1 cellular context compared by ENCODE assay signal in genomic region chr19:7292950-7293794, GRCh38.
TF ChIP-seq lines count a peak whose summit lies in the region.

No MANE protein-coding gene starts in this region.

TF ChIP-seq in HepG2, 621 proteins besides CTCF, POLR2A, EP300 and RAD21 (continued from another document and continues in another):
- TF ChIP-seq, protein P1, sequence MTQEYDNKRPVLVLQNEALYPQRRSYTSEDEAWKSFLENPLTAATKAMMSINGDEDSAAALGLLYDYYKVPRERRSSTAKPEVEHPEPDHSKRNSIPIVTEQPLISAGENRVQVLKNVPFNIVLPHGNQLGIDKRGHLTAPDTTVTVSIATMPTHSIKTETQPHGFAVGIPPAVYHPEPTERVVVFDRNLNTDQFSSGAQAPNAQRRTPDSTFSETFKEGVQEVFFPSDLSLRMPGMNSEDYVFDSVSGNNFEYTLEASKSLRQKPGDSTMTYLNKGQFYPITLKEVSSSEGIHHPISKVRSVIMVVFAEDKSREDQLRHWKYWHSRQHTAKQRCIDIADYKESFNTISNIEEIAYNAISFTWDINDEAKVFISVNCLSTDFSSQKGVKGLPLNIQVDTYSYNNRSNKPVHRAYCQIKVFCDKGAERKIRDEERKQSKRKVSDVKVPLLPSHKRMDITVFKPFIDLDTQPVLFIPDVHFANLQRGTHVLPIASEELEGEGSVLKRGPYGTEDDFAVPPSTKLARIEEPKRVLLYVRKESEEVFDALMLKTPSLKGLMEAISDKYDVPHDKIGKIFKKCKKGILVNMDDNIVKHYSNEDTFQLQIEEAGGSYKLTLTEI (CRISPR knock-in tag; conservative IDR thresholded peaks at IDR 0.05), result no peak
- TF ChIP-seq ZNF281 (CRISPR knock-in tag; IDR thresholded peaks at IDR 0.05; ENCODE audit: borderline replicate concordance) (peak; percentile 28; the same call in 1 of the 2 replicates), ZNF562 (CRISPR knock-in tag; IDR thresholded peaks at IDR 0.05; ENCODE audit: borderline replicate concordance) (no peak), ZBTB8A (CRISPR knock-in tag; IDR thresholded peaks at IDR 0.05; ENCODE audit: borderline replicate concordance, low read depth) (peak; percentile 96), SYNCRIP (IDR thresholded peaks at IDR 0.05; ENCODE audit: insufficient read depth, low read depth, low read length) (no peak), GLMP (CRISPR knock-in tag; IDR thresholded peaks at IDR 0.05; ENCODE audit: borderline replicate concordance) (no peak), ELK4 (CRISPR knock-in tag; IDR thresholded peaks at IDR 0.05; ENCODE audit: borderline replicate concordance) (no peak), KMT2A (CRISPR knock-in tag; IDR thresholded peaks at IDR 0.05) (0 out of 2 replicates have a peak, but pooled peaks have one; percentile 24), ZNF3 (CRISPR knock-in tag; IDR thresholded peaks at IDR 0.05) (no peak), ZNF501 (CRISPR knock-in tag; IDR thresholded peaks at IDR 0.05) (no peak), GABPB1 (CRISPR knock-in tag; IDR thresholded peaks at IDR 0.05) (peak; percentile 58; the same call in 1 of the 2 replicates), ZNF710 (CRISPR knock-in tag; IDR thresholded peaks at IDR 0.05; ENCODE audit: borderline replicate concordance) (no peak), NPAS2 (CRISPR knock-in tag; IDR thresholded peaks at IDR 0.05; ENCODE audit: borderline replicate concordance) (no peak), STAG1 (CRISPR knock-in tag; IDR thresholded peaks at IDR 0.05) (no peak), PCBP2 (optimal IDR thresholded peaks at IDR 0.05; ENCODE audit: low read depth, low read length, poor library complexity, severe bottlenecking) (no peak), THAP8 (CRISPR knock-in tag; IDR thresholded peaks at IDR 0.05; ENCODE audit: borderline replicate concordance) (no peak), SETDB1 (CRISPR knock-in tag; IDR thresholded peaks at IDR 0.05; ENCODE audit: borderline replicate concordance) (no peak), ZNF616 (CRISPR knock-in tag; IDR thresholded peaks at IDR 0.05; ENCODE audit: low read depth) (no peak; the same call in 1 of the 2 replicates), HNRNPLL (IDR thresholded peaks at IDR 0.05; ENCODE audit: low read depth, low read length, poor library complexity, severe bottlenecking) (peak; percentile 39), POLR2AphosphoS2 (IDR thresholded peaks at IDR 0.05; ENCODE audit: low read depth, low read length) (no peak), ZNF558 (CRISPR knock-in tag; IDR thresholded peaks at IDR 0.05; ENCODE audit: borderline replicate concordance) (no peak; the same call in 1 of the 2 replicates), ZNF329 (CRISPR knock-in tag; IDR thresholded peaks at IDR 0.05; ENCODE audit: low read depth) (no peak), ZFYVE20 (CRISPR knock-in tag; IDR thresholded peaks at IDR 0.05; ENCODE audit: borderline replicate concordance, low read depth) (no peak), ELF1 (CRISPR knock-in tag; IDR thresholded peaks at IDR 0.05) (no peak), ZNF503 (CRISPR knock-in tag; IDR thresholded peaks at IDR 0.05) (no peak), ZNF7 (CRISPR knock-in tag; IDR thresholded peaks at IDR 0.05) (no peak), ZMAT3 (CRISPR knock-in tag; conservative IDR thresholded peaks at IDR 0.05) (peak; percentile 83), CSRNP2 (CRISPR knock-in tag; conservative IDR thresholded peaks at IDR 0.05; ENCODE audit: low read depth) (no peak), KMT2B (CRISPR knock-in tag; IDR thresholded peaks at IDR 0.05) (no peak), ZBTB7A (CRISPR knock-in tag; IDR thresholded peaks at IDR 0.05) (no peak), CREB1 (IDR thresholded peaks at IDR 0.05) (peak; percentile 41; the same call in 1 of the 2 replicates), CREB1 (CRISPR knock-in tag; IDR thresholded peaks at IDR 0.05) (no peak), JUND (CRISPR knock-in tag; IDR thresholded peaks at IDR 0.05) (no peak), PLRG1 (conservative IDR thresholded peaks at IDR 0.05) (no peak), NCOR1 (IDR thresholded peaks at IDR 0.05; ENCODE audit: borderline replicate concordance, low read length) (peak; percentile 52; the same call in 1 of the 2 replicates), NFYC (CRISPR knock-in tag; IDR thresholded peaks at IDR 0.05) (no peak)
- TF ChIP-seq, protein P2, sequence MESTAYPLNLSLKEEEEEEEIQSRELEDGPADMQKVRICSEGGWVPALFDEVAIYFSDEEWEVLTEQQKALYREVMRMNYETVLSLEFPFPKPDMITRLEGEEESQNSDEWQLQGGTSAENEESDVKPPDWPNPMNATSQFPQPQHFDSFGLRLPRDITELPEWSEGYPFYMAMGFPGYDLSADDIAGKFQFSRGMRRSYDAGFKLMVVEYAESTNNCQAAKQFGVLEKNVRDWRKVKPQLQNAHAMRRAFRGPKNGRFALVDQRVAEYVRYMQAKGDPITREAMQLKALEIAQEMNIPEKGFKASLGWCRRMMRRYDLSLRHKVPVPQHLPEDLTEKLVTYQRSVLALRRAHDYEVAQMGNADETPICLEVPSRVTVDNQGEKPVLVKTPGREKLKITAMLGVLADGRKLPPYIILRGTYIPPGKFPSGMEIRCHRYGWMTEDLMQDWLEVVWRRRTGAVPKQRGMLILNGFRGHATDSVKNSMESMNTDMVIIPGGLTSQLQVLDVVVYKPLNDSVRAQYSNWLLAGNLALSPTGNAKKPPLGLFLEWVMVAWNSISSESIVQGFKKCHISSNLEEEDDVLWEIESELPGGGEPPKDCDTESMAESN (CRISPR knock-in tag; conservative IDR thresholded peaks at IDR 0.05), result no peak
- TF ChIP-seq, protein P3, sequence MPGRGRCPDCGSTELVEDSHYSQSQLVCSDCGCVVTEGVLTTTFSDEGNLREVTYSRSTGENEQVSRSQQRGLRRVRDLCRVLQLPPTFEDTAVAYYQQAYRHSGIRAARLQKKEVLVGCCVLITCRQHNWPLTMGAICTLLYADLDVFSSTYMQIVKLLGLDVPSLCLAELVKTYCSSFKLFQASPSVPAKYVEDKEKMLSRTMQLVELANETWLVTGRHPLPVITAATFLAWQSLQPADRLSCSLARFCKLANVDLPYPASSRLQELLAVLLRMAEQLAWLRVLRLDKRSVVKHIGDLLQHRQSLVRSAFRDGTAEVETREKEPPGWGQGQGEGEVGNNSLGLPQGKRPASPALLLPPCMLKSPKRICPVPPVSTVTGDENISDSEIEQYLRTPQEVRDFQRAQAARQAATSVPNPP (CRISPR knock-in tag; IDR thresholded peaks at IDR 0.05), result no peak
- TF ChIP-seq, protein P4, sequence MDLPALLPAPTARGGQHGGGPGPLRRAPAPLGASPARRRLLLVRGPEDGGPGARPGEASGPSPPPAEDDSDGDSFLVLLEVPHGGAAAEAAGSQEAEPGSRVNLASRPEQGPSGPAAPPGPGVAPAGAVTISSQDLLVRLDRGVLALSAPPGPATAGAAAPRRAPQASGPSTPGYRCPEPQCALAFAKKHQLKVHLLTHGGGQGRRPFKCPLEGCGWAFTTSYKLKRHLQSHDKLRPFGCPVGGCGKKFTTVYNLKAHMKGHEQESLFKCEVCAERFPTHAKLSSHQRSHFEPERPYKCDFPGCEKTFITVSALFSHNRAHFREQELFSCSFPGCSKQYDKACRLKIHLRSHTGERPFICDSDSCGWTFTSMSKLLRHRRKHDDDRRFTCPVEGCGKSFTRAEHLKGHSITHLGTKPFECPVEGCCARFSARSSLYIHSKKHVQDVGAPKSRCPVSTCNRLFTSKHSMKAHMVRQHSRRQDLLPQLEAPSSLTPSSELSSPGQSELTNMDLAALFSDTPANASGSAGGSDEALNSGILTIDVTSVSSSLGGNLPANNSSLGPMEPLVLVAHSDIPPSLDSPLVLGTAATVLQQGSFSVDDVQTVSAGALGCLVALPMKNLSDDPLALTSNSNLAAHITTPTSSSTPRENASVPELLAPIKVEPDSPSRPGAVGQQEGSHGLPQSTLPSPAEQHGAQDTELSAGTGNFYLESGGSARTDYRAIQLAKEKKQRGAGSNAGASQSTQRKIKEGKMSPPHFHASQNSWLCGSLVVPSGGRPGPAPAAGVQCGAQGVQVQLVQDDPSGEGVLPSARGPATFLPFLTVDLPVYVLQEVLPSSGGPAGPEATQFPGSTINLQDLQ (CRISPR knock-in tag; IDR thresholded peaks at IDR 0.05), result no peak
